ENCODE assay signal across 23 cellular contexts in the genomic region with DNA sequence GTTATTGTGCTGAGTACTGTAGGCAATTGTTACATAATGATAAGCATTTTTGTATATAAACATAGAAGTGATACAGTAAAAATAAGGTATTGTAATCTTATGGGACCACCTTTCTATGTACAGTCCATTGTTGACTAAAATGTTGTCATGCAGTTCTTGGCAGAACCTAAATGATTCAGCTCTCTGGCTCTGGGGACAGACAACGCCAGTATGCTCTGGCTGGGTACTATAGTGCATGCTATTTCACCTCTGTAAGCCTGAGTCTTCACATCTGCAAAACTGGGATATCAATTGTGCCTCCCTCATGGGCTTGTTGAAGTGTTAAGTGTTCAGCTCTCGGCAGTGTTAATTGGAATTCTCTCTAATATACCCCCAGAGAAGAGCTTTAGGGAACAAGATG.
DNase-seq lines count a peak whose midpoint lies in the region; ATAC-seq and TF ChIP-seq lines count a peak whose summit lies in the region.
"Had no signal": no experiment of that assay in that cellular context is flagged by ENCODE, and none has a peak within 500 bp of the region (broad histone marks: within the 10 kb centered on the region; RNA-seq: fewer than 3 reads in every experiment).

No MANE protein-coding gene starts in this region.

- H3K4me3 ChIP-seq in mammary epithelial cell (replicated peaks in 1 of 3; ENCODE audit: insufficient read depth in 1 of 3, low read depth in 2 of 3, low read length in 3 of 3) (no peak overlapping the region), breast epithelium (no peak overlapping the region), SK-N-SH (ENCODE audit: low read depth in 2 of 2, low read length in 1 of 2) (no peak overlapping the region), fibroblast of lung (replicated peaks in 1 of 4; ENCODE audit: control extremely low read depth in 1 of 4, insufficient read depth in 1 of 4, low read depth in 3 of 4, low read length in 4 of 4) (no peak overlapping the region), smooth muscle cell (no peak overlapping the region)
- H3K4me3 ChIP-seq: coronary artery, esophagus squamous epithelium had no signal

- H3K27me3 ChIP-seq in mammary epithelial cell (ENCODE audit: insufficient read depth, low read length) (no peaks in the 10 kb centered on the region), breast epithelium (no peaks in the 10 kb centered on the region), SK-N-SH (ENCODE audit: insufficient read depth) (no peaks in the 10 kb centered on the region), fibroblast of lung (ENCODE audit: control insufficient read depth, insufficient read depth, low read length) (no peaks in the 10 kb centered on the region), smooth muscle cell (ENCODE audit: low read depth) (no peaks in the 10 kb centered on the region)
- H3K27me3 ChIP-seq: esophagus squamous epithelium had no signal

- no peaks in the 10 kb centered on the region for H4K20me1 ChIP-seq in mammary epithelial cell (ENCODE audit: insufficient read depth, low read length)
- H4K20me1 ChIP-seq in SK-N-SH (ENCODE audit: insufficient read depth) = no peaks in the 10 kb centered on the region
- no peaks in the 10 kb centered on the region for H4K20me1 ChIP-seq in fibroblast of lung (ENCODE audit: control insufficient read depth, extremely low read depth, insufficient read depth, low read length)
- no peaks in the 10 kb centered on the region for H4K20me1 ChIP-seq in smooth muscle cell (ENCODE audit: low read depth)

- H3K36me3 ChIP-seq in mammary epithelial cell (ENCODE audit: insufficient read depth, low read length) (no peaks in the 10 kb centered on the region), breast epithelium (no peaks in the 10 kb centered on the region), SK-N-SH (replicated peaks in 1 of 2; ENCODE audit: control insufficient read depth in 1 of 2, insufficient read depth in 2 of 2, low read length in 1 of 2) (no peaks in the 10 kb centered on the region), fibroblast of lung (ENCODE audit: control insufficient read depth, insufficient read depth, low read length) (no peaks in the 10 kb centered on the region), smooth muscle cell (ENCODE audit: low read depth) (no peaks in the 10 kb centered on the region)
- H3K36me3 ChIP-seq: esophagus squamous epithelium had no signal

- ATAC-seq in HG03095 (IDR thresholded peaks at IDR 0.05; ENCODE audit: unreplicated experiment) = no peak
- ATAC-seq: effector memory CD8-positive, alpha-beta T cell; sciatic nerve had no signal

- no peak for TF ChIP-seq CTCF in mammary epithelial cell (conservative IDR thresholded peaks at IDR 0.05 in 1 of 2, IDR thresholded peaks at IDR 0.05 in 1 of 2; ENCODE audit: extremely low read depth in 1 of 2, insufficient read depth in 1 of 2, low read depth in 1 of 2, low read length in 2 of 2)
- no peak for TF ChIP-seq CTCF in breast epithelium (IDR thresholded peaks at IDR 0.05)
- TF ChIP-seq CTCF in SK-N-SH (IDR thresholded peaks at IDR 0.05) = no peak
- no peak for TF ChIP-seq CTCF in fibroblast of lung (conservative IDR thresholded peaks at IDR 0.05 in 1 of 2, IDR thresholded peaks at IDR 0.05 in 1 of 2; ENCODE audit: low read depth in 1 of 2, low read length in 2 of 2)
- no peak for TF ChIP-seq CTCF in smooth muscle cell (IDR thresholded peaks at IDR 0.05; ENCODE audit: borderline replicate concordance, insufficient read depth, poor library complexity, severe bottlenecking)

- H3K9me3 ChIP-seq in mammary epithelial cell (replicated peaks; ENCODE audit: insufficient read depth, low read length) = no peaks in the 10 kb centered on the region
- H3K9me3 ChIP-seq in breast epithelium = no peaks in the 10 kb centered on the region
- no peaks in the 10 kb centered on the region for H3K9me3 ChIP-seq in SK-N-SH
- H3K9me3 ChIP-seq in fibroblast of lung (ENCODE audit: control insufficient read depth, insufficient read depth, low read depth, low read length) = no peaks in the 10 kb centered on the region
- no peaks in the 10 kb centered on the region for H3K9me3 ChIP-seq in smooth muscle cell (replicated peaks; ENCODE audit: low read depth)
- H3K9me3 ChIP-seq: esophagus squamous epithelium had no signal

- H3K9ac ChIP-seq in mammary epithelial cell (ENCODE audit: insufficient read depth, low read length) = no peak overlapping the region
- H3K9ac ChIP-seq in SK-N-SH = peak overlapping the region; percentile 44; the same call in 1 of the 2 replicates
- H3K9ac ChIP-seq in fibroblast of lung (ENCODE audit: insufficient read depth, low read length) = no peak overlapping the region
- peak overlapping the region; percentile 62 for H3K9ac ChIP-seq in smooth muscle cell (ENCODE audit: low read depth)

- CTCF ChIA-PET in mammary epithelial cell (lab: Charles Lee; ENCODE audit: low non-redundant PET) = interaction anchor here (0.6 kb wide), 1 partner anchor 106 kb away, joined by 5 read pairs; no protein-coding TSS in a partner anchor
- CTCF ChIA-PET in SK-N-SH (lab: Yijun Ruan, JAX) = interaction anchor here (0.8 kb wide), 1 partner anchor 26 kb away, joined by 4 read pairs; no protein-coding TSS in a partner anchor

- DNase-seq in mammary epithelial cell (no peak), breast epithelium (ENCODE audit: low spot score in 2 of 2) (no peak), SK-N-SH (no peak), fibroblast of lung (ENCODE audit: low read depth in 2 of 2) (peak in 1 of 2 donors; percentile 48), smooth muscle cell (lab: John Stamatoyannopoulos, UW; ENCODE audit: unreplicated experiment) (no peak), NOMO-1 treated with dmso at 0.1 percent for 144 hours (lab: John Stamatoyannopoulos, UW; ENCODE audit: unreplicated experiment) (no peak), AG20443 (ENCODE audit: low spot score) (no peak)
- DNase-seq: activated CD4-positive, alpha-beta memory T cell treated with anti-CD3 and anti-CD28 coated beads for 36 hours; activated effector memory CD4-positive, alpha-beta T cell treated with Interleukin-2 at 50 U/mL for 16 hours; activated naive CD8-positive, alpha-beta T cell treated with anti-CD3 and anti-CD28 coated beads, Interleukin-2, amount 50 U/mL, for 24 hours; CD8-positive, alpha-beta memory T cell; DMS79; effector memory CD8-positive, alpha-beta T cell; esophagus squamous epithelium; NCI-H1048; NCI-H187; NCI-H526; posterior cingulate gyrus; Right ventricle myocardium superior had no signal

- POLR2A ChIA-PET in SK-N-SH (lab: Yijun Ruan, JAX) = no interaction called here

- WGBS in mammary epithelial cell (ENCODE audit: low coverage, missing lambda C conversion rate) = 81% methylated on average over 2 of the region's 2 CpGs
- WGBS in SK-N-SH (ENCODE audit: low lambda C conversion rate) = 68% methylated on average over 2 of the region's 2 CpGs
- WGBS in smooth muscle cell (ENCODE audit: low lambda C conversion rate) = 69% methylated on average over 2 of the region's 2 CpGs

- H3K79me2 ChIP-seq in mammary epithelial cell (ENCODE audit: insufficient read depth, low read length) (no peaks in the 10 kb centered on the region), SK-N-SH (ENCODE audit: insufficient read depth) (no peaks in the 10 kb centered on the region), fibroblast of lung (ENCODE audit: control insufficient read depth, insufficient read depth, low read length) (no peaks in the 10 kb centered on the region), smooth muscle cell (ENCODE audit: low read depth) (no peaks in the 10 kb centered on the region)

- H3K9me2 ChIP-seq in SK-N-SH = no peaks in the 10 kb centered on the region

- no peak for TF ChIP-seq EP300 in SK-N-SH (IDR thresholded peaks at IDR 0.05; ENCODE audit: borderline replicate concordance in 1 of 2, low read depth in 1 of 2, low read length in 1 of 2)

- intact Hi-C loops in mammary epithelial cell (cut with micrococcal nuclease) (loop anchor here (2.0 to 10.0 kb wide), 3 partner anchors 78 to 324 kb away; no protein-coding TSS in a partner anchor), breast epithelium (cut with DNase I; ENCODE audit: low total_unique reads) (no loop called here)

- H3K4me1 ChIP-seq in mammary epithelial cell (ENCODE audit: insufficient read depth, low read length) (peaks cover 45% of the 10 kb centered on the region), breast epithelium (no peaks in the 10 kb centered on the region), SK-N-SH (ENCODE audit: control insufficient read depth in 1 of 2, insufficient read depth in 2 of 2, low read depth in 1 of 2, low read length in 1 of 2) (peaks cover 2 to 21% of the 10 kb centered on the region in 2 experiments; a peak in 3 of 4 replicates), fibroblast of lung (ENCODE audit: control insufficient read depth, extremely low read depth, insufficient read depth, low read length) (peaks cover 16% of the 10 kb centered on the region), smooth muscle cell (ENCODE audit: low read depth) (no peaks in the 10 kb centered on the region)
- H3K4me1 ChIP-seq: esophagus squamous epithelium had no signal

- BruUV-seq in mammary epithelial cell (replicated peaks; lab: Mats Ljungman, UMichigan) = TSS peak; percentile 87

- no peak for TF ChIP-seq POLR2A in breast epithelium (IDR thresholded peaks at IDR 0.05)

- in situ Hi-C loops in mammary epithelial cell (cut with MboI; ENCODE audit: low sequenced_read_pairs in 2 of 2) = no loop called here

- H3K4me2 ChIP-seq in mammary epithelial cell (ENCODE audit: insufficient read depth, low read depth, low read length) (no peak overlapping the region), SK-N-SH (peak overlapping the region; percentile 15), fibroblast of lung (ENCODE audit: extremely low read depth, insufficient read depth, low read length) (peak overlapping the region; percentile 18), smooth muscle cell (no peak overlapping the region)

- no peak overlapping the region for H2AFZ ChIP-seq in mammary epithelial cell (ENCODE audit: low read depth, low read length)
- H2AFZ ChIP-seq in SK-N-SH (ENCODE audit: low read depth) = no peak overlapping the region
- H2AFZ ChIP-seq in fibroblast of lung (ENCODE audit: low read length) = no peak overlapping the region
- H2AFZ ChIP-seq in smooth muscle cell (ENCODE audit: low read depth) = no peak overlapping the region

- no peak for TF ChIP-seq RAD21 in SK-N-SH (IDR thresholded peaks at IDR 0.05; ENCODE audit: low read length)

- H3K27ac ChIP-seq in mammary epithelial cell (ENCODE audit: insufficient read depth, low read depth, low read length) = peak overlapping the region; percentile 87
- H3K27ac ChIP-seq in breast epithelium = no peak overlapping the region
- peak overlapping the region in 1 of 2 experiments; percentile 92; a peak in 2 of 4 replicates for H3K27ac ChIP-seq in SK-N-SH (ENCODE audit: low read depth in 2 of 2, low read length in 1 of 2)
- H3K27ac ChIP-seq in fibroblast of lung (ENCODE audit: insufficient read depth, low read length) = peak overlapping the region; percentile 51
- peak overlapping the region; percentile 90 for H3K27ac ChIP-seq in smooth muscle cell (ENCODE audit: low read depth)
- H3K27ac ChIP-seq: 22Rv1, coronary artery, esophagus squamous epithelium had no signal

- H3F3A ChIP-seq in SK-N-SH (replicated peaks; ENCODE audit: insufficient read depth) = peaks cover 36% of the 10 kb centered on the region
- peaks cover 11% of the 10 kb centered on the region for H3F3A ChIP-seq in smooth muscle cell (ENCODE audit: low read depth)

- dilution Hi-C loops in mammary epithelial cell (cut with HindIII; ENCODE audit: low sequenced_read_pairs) = no loop called here

Comparison
In these comparisons a context has a peak if more than half of its experiments do, and no peak if none do; other contexts are left out.
1. H3K27ac ChIP-seq: peak in mammary epithelial cell (single experiment), fibroblast of lung (single experiment) and smooth muscle cell (single experiment); none in breast epithelium (0 of 2).
2. H3K4me2 ChIP-seq: peak in SK-N-SH (single experiment) and fibroblast of lung (single experiment); none in mammary epithelial cell (single experiment) and smooth muscle cell (single experiment).
3. H3K9ac ChIP-seq: peak in SK-N-SH (single experiment) and smooth muscle cell (single experiment); none in mammary epithelial cell (single experiment) and fibroblast of lung (single experiment).